ENCODE assay signal across 8 cellular contexts in the genomic region with DNA sequence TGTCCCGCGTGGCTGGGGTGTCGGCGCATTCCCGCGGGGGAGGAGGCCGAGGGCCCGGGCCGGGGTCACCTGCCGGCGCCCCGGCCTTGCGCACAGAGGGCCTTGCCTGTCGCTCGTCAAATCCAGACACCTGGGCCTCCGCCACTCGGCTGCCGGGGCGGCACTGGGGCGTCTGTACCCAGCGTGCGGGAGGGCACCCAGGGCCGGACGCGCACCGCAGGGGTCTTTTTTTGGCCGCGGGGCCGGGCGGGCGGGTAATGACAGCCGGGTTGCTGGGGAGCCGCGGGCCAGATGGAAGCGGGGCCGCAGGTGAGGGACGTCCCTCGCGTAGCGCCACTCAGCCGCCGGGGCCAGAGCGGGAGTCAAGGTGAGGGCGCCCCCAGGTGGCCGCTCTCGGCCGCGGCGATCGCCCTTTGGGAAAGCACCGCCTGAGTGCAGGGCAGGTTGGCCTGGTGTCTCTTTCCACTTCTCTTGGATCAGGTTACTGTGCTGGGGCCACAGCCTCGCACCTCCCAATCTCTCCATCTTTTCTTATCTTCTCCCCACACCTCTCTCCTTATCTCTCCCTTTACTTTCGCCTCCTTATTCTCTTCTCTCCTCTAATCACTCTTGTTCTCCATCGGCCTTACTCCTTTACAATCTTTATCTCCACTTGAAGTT. TPM values are rescaled to one million over a fixed set of nuclear protein-coding genes. Genes with fewer than 3 reads are reported as not detected.
DNase-seq lines count a peak whose midpoint lies in the region; ATAC-seq, FAIRE-seq and TF ChIP-seq lines count a peak whose summit lies in the region.

No MANE protein-coding gene starts in this region.

- H3K36me3 Mint-ChIP-seq in activated CD4-positive, alpha-beta T cell treated with anti-CD3 and anti-CD28 coated beads, Interleukin-2, amount 10 ng/mL, durations not matched to agents 24 days and 14 days (ENCODE audit: low read depth): peaks cover 6% of the 10 kb centered on the region

- H3K27me3 Mint-ChIP-seq in activated CD4-positive, alpha-beta T cell treated with anti-CD3 and anti-CD28 coated beads, Interleukin-2, amount 10 ng/mL, durations not matched to agents 24 days and 14 days: peaks cover 37% of the 10 kb centered on the region

- H3K4me3 ChIP-seq in choroid plexus epithelial cell (ENCODE audit: low read depth, low read length): peak overlapping the region; percentile 87

- peak overlapping the region; percentile 17 for H3K27ac Mint-ChIP-seq in activated CD4-positive, alpha-beta T cell treated with anti-CD3 and anti-CD28 coated beads, Interleukin-2, amount 10 ng/mL, durations not matched to agents 24 days and 14 days

- intact Hi-C loops in activated CD4-positive, alpha-beta T cell treated with anti-CD3 and anti-CD28 coated beads, Interleukin-2, amount 10 ng/mL, durations not matched to agents 24 days and 14 days (cut with micrococcal nuclease): loop anchor here (1.0 kb wide), 2 partner anchors 16 to 466 kb away; no protein-coding TSS in a partner anchor

- no peaks in the 10 kb centered on the region for H3K9me3 Mint-ChIP-seq in activated CD4-positive, alpha-beta T cell treated with anti-CD3 and anti-CD28 coated beads, Interleukin-2, amount 10 ng/mL, durations not matched to agents 24 days and 14 days

- peak; percentile 76 for TF ChIP-seq CTCF in choroid plexus epithelial cell (conservative IDR thresholded peaks at IDR 0.05; ENCODE audit: low read depth, low read length)

- peak overlapping the region; percentile 76 for H3K4me3 Mint-ChIP-seq in activated CD4-positive, alpha-beta T cell treated with anti-CD3 and anti-CD28 coated beads, Interleukin-2, amount 10 ng/mL, durations not matched to agents 24 days and 14 days

- ATAC-seq in left lobe of liver: peak; percentile 83

- DNase-seq in GM18507 (ENCODE audit: extremely low spot score, insufficient read length, low read depth): no peak
- DNase-seq in KG1 (lab: John Stamatoyannopoulos, UW): peak; percentile 74
- peak; percentile 96 for DNase-seq in activated CD4-positive, alpha-beta T cell treated with anti-CD3 and anti-CD28 coated beads, Interleukin-2, amount 10 ng/mL, durations not matched to agents 24 days and 14 days
- DNase-seq in choroid plexus epithelial cell (ENCODE audit: low read depth): peak; percentile 77
- peak; percentile 78 for DNase-seq in left lobe of liver (ENCODE audit: low spot score)
- peak; percentile 89 for DNase-seq in stimulated activated CD4-positive, alpha-beta T cell treated with anti-CD3 and anti-CD28 coated beads, Interleukin-4, amount 100 ng/mL, for 1 hour
- no peak for DNase-seq in NCI-H2196 (lab: John Stamatoyannopoulos, UW; ENCODE audit: unreplicated experiment)
- no peak for DNase-seq in SIG-M5 (lab: John Stamatoyannopoulos, UW)

- peaks cover 25% of the 10 kb centered on the region for H3K4me1 Mint-ChIP-seq in activated CD4-positive, alpha-beta T cell treated with anti-CD3 and anti-CD28 coated beads, Interleukin-2, amount 10 ng/mL, durations not matched to agents 24 days and 14 days

- peak; percentile 79 for FAIRE-seq in GM18507 (lab: Jason Lieb, UNC)

RNA-seq across cellular contexts. Expression of a gene that starts 3.5 kb away (rescaled TPM):
- 1.3 and 1.7 TPM in 2 replicates for total RNA-seq in activated CD4-positive, alpha-beta T cell treated with anti-CD3 and anti-CD28 coated beads, Interleukin-2, amount 10 ng/mL, durations not matched to agents 24 days and 14 days
- total RNA-seq in left lobe of liver: 7.5 TPM

RNA-seq across cellular contexts. Expression of a gene that starts 38.7 kb away (rescaled TPM):
- total RNA-seq in activated CD4-positive, alpha-beta T cell treated with anti-CD3 and anti-CD28 coated beads, Interleukin-2, amount 10 ng/mL, durations not matched to agents 24 days and 14 days: 147 and 150 TPM in 2 replicates
- total RNA-seq in left lobe of liver: 61.0 TPM

RNA-seq across cellular contexts. Expression of a gene that starts 45.2 kb away (rescaled TPM):
- 17.6 and 19.1 TPM in 2 replicates for total RNA-seq in activated CD4-positive, alpha-beta T cell treated with anti-CD3 and anti-CD28 coated beads, Interleukin-2, amount 10 ng/mL, durations not matched to agents 24 days and 14 days
- total RNA-seq in left lobe of liver: 5.4 TPM

Comparison
In these comparisons a context has a peak if more than half of its experiments do, and no peak if none do; other contexts are left out.
1. DNase-seq: peak in KG1 (single experiment), activated CD4-positive, alpha-beta T cell treated with anti-CD3 and anti-CD28 coated beads, Interleukin-2, amount 10 ng/mL, durations not matched to agents 24 days and 14 days (single experiment), choroid plexus epithelial cell (single experiment), left lobe of liver (single experiment) and stimulated activated CD4-positive, alpha-beta T cell treated with anti-CD3 and anti-CD28 coated beads, Interleukin-4, amount 100 ng/mL, for 1 hour (single experiment); none in GM18507 (single experiment), NCI-H2196 (single experiment) and SIG-M5 (single experiment).